Comparison of ENCODE assay signal across 1 cellular context in genomic region chr5:169584998-169585451, GRCh38.
A peak's percentile ranks its signal among the peaks of the same experiment; 100 is the strongest.
TF ChIP-seq lines count a peak whose summit lies in the region.

No MANE protein-coding gene starts in this region.

TF ChIP-seq in K562, 482 proteins besides CTCF, POLR2A, EP300 and RAD21:
- TF ChIP-seq PHF8 (IDR thresholded peaks at IDR 0.05; ENCODE audit: borderline replicate concordance, low read length) (no peak), CEBPG (CRISPR knock-in tag; IDR thresholded peaks at IDR 0.05) (no peak; the same call in 1 of the 2 replicates), CEBPG (tag; conservative IDR thresholded peaks at IDR 0.05 in 1 of 2, IDR thresholded peaks at IDR 0.05 in 1 of 2) (peak in 1 of 2 experiments; percentile 1; a peak in 1 of 4 replicates), RFX7 (CRISPR knock-in tag; IDR thresholded peaks at IDR 0.05) (no peak), ZNF384 (IDR thresholded peaks at IDR 0.05; ENCODE audit: low read depth, low read length) (peak; percentile 44), NFXL1 (CRISPR knock-in tag; IDR thresholded peaks at IDR 0.05) (no peak), CBX3 (IDR thresholded peaks at IDR 0.05; ENCODE audit: borderline replicate concordance in 1 of 2, low read length in 2 of 2) (no peak), CCAR2 (IDR thresholded peaks at IDR 0.05; ENCODE audit: low read depth, low read length) (no peak), PHF20 (IDR thresholded peaks at IDR 0.05; ENCODE audit: partially characterized antibody) (no peak), SAP30 (IDR thresholded peaks at IDR 0.05; ENCODE audit: borderline replicate concordance, insufficient read depth, low read depth, low read length, poor library complexity, severe bottlenecking) (no peak), HNRNPLL (IDR thresholded peaks at IDR 0.05; ENCODE audit: low read depth, low read length, poor library complexity, severe bottlenecking) (peak; percentile 14), VEZF1 (CRISPR knock-in tag; IDR thresholded peaks at IDR 0.05) (0 out of 2 replicates have a peak, but pooled peaks have one; percentile 15), CBX8 (IDR thresholded peaks at IDR 0.05; ENCODE audit: borderline replicate concordance, extremely low read depth, low read depth, low read length, poor library complexity, severe bottlenecking) (no peak), ZNF165 (CRISPR knock-in tag; IDR thresholded peaks at IDR 0.05; ENCODE audit: borderline replicate concordance) (no peak), ESRRB (CRISPR knock-in tag; IDR thresholded peaks at IDR 0.05; ENCODE audit: borderline replicate concordance) (no peak)
